In the genomic region with DNA sequence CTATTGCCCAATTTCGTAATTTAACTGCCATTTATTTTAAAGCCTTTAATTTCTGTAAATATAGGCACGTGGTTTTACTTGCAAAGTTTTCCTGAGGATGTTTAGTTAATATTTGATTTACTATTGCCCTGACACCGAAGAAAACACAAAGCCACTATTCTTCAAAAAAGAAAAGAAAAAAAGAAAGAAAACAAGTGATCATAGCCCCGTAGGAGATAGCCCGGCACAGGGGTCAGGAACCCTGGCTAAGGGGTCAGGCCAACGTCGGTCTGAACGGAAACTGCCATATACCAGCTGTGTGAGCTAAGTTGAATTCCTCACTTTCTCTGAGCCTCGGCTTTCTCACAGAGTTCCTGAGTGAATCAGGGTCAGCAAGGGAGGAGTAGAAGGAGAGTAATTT, we compare ENCODE assay signal across 14 cellular contexts. TPM values are rescaled to one million over a fixed set of nuclear protein-coding genes. Genes with fewer than 3 reads are reported as not detected.
DNase-seq lines count a peak whose midpoint lies in the region; ATAC-seq and TF ChIP-seq lines count a peak whose summit lies in the region.
"Had no signal": no experiment of that assay in that cellular context is flagged by ENCODE, and none has a peak within 500 bp of the region (broad histone marks: within the 10 kb centered on the region; RNA-seq: fewer than 3 reads in every experiment).

No MANE protein-coding gene starts in this region.

- H3K4me1 Mint-ChIP-seq in brain (no peaks in the 10 kb centered on the region), progenitor cell of endocrine pancreas (ENCODE audit: low read depth) (peaks cover 6% of the 10 kb centered on the region)
- H3K4me1 Mint-ChIP-seq in activated CD4-positive, alpha-beta T cell treated with anti-CD3 and anti-CD28 coated beads for 36 hours: peaks cover 22% of the 10 kb centered on the region

- CTCF ChIA-PET in activated CD4-positive, alpha-beta T cell treated with anti-CD3 and anti-CD28 coated beads for 36 hours (lab: Charles Lee): interaction anchor here (1.2 to 1.3 kb wide), 3 partner anchors 8 to 142 kb away, joined by 3 to 9 read pairs (median 3); no protein-coding TSS in a partner anchor

- H3K4me3 ChIP-seq in Karpas-422 (ENCODE audit: low read length): no peak overlapping the region
- H3K4me3 ChIP-seq: mucosa of descending colon had no signal

- H3K27me3 ChIP-seq in Karpas-422 (ENCODE audit: low read length): no peaks in the 10 kb centered on the region
- H3K27me3 ChIP-seq: heart right ventricle, upper lobe of right lung had no signal

- H2AFZ ChIP-seq in Karpas-422 (ENCODE audit: low read length): no peak overlapping the region

- H3K9me2 ChIP-seq in Karpas-422 (replicated peaks; ENCODE audit: insufficient read depth, low read length): no peaks in the 10 kb centered on the region

- in situ Hi-C loops in Caki2 (cut with HindIII; ENCODE audit: low pct_unique_long_range_greater_than_20kb, low sequenced_read_pairs): no loop called here

- H3K27ac ChIP-seq in Karpas-422 (ENCODE audit: low read length): no peak overlapping the region

- intact Hi-C loops in activated CD4-positive, alpha-beta T cell treated with anti-CD3 and anti-CD28 coated beads for 36 hours (cut with DNase I, micrococcal nuclease): loop anchor here (5.0 to 10.0 kb wide), 2 partner anchors 68 to 821 kb away; no protein-coding TSS in a partner anchor

- no peaks in the 10 kb centered on the region for H3K9me3 ChIP-seq in Karpas-422 (ENCODE audit: low read length)
- H3K9me3 ChIP-seq: heart right ventricle, mucosa of descending colon, upper lobe of right lung had no signal

- H3K4me1 ChIP-seq in Karpas-422 (ENCODE audit: low read length): peaks cover 16% of the 10 kb centered on the region
- H3K4me1 ChIP-seq: upper lobe of right lung had no signal

- POLR2A ChIA-PET in activated CD4-positive, alpha-beta T cell treated with anti-CD3 and anti-CD28 coated beads for 36 hours (lab: Charles Lee): no interaction called here

- H3K36me3 ChIP-seq in Karpas-422 (ENCODE audit: insufficient read depth, low read length): no peaks in the 10 kb centered on the region
- H3K36me3 ChIP-seq: heart right ventricle, upper lobe of right lung, WERI-Rb-1 had no signal

- TF ChIP-seq CTCF in brain (conservative IDR thresholded peaks at IDR 0.05) (no peak), progenitor cell of endocrine pancreas (IDR thresholded peaks at IDR 0.05; ENCODE audit: unreplicated experiment) (no peak)

- no peaks in the 10 kb centered on the region for H4K20me1 ChIP-seq in Karpas-422 (ENCODE audit: insufficient read depth, low read depth, low read length)

- H3K4me3 Mint-ChIP-seq in brain (peak overlapping the region in 4 of 5 experiments; percentile 28 to 56 (median 31)), progenitor cell of endocrine pancreas (ENCODE audit: low read depth) (peak overlapping the region; percentile 29)
- no peak overlapping the region for H3K4me3 Mint-ChIP-seq in activated CD4-positive, alpha-beta T cell treated with anti-CD3 and anti-CD28 coated beads for 36 hours

- H3K9me3 Mint-ChIP-seq in brain (peaks cover 0 to 9% (median 0%) of the 10 kb centered on the region in 5 experiments), progenitor cell of endocrine pancreas (ENCODE audit: low read depth) (peaks cover 18% of the 10 kb centered on the region)
- no peaks in the 10 kb centered on the region for H3K9me3 Mint-ChIP-seq in activated CD4-positive, alpha-beta T cell treated with anti-CD3 and anti-CD28 coated beads for 36 hours (ENCODE audit: low read depth)
- H3K9me3 Mint-ChIP-seq: activated naive CD4-positive, alpha-beta T cell treated with anti-CD3 and anti-CD28 coated beads for 36 hours; stimulated activated effector memory CD8-positive, alpha-beta T cell treated with anti-CD3 and anti-CD28 coated beads, Interleukin-12 subunit alpha, Interleukin-12 subunit beta, amount 100 ng/mL, for 72 hours had no signal

- H3K79me2 ChIP-seq in Karpas-422 (ENCODE audit: low read length): no peaks in the 10 kb centered on the region

- DNase-seq in Caki2 (ENCODE audit: low read depth) (peak; percentile 60), Karpas-422 (no peak), progenitor cell of endocrine pancreas (ENCODE audit: low spot score, unreplicated experiment) (no peak), NCI-H146 (lab: John Stamatoyannopoulos, UW) (no peak), GF-D8 (lab: John Stamatoyannopoulos, UW) (no peak)
- no peak for DNase-seq in activated CD4-positive, alpha-beta T cell treated with anti-CD3 and anti-CD28 coated beads for 36 hours
- DNase-seq: upper lobe of right lung, WERI-Rb-1 had no signal

- H3K36me3 Mint-ChIP-seq in brain (no peaks in the 10 kb centered on the region), progenitor cell of endocrine pancreas (ENCODE audit: insufficient read depth) (peaks cover 1% of the 10 kb centered on the region)
- no peaks in the 10 kb centered on the region for H3K36me3 Mint-ChIP-seq in activated CD4-positive, alpha-beta T cell treated with anti-CD3 and anti-CD28 coated beads for 36 hours (ENCODE audit: low read depth)
- H3K36me3 Mint-ChIP-seq: stimulated activated effector memory CD8-positive, alpha-beta T cell treated with anti-CD3 and anti-CD28 coated beads, Interleukin-12 subunit alpha, Interleukin-12 subunit beta, amount 100 ng/mL, for 72 hours had no signal

- peak overlapping the region; percentile 75 for H3K4me2 ChIP-seq in Karpas-422 (ENCODE audit: low read depth, low read length, poor library complexity, severe bottlenecking)

- H3K27ac Mint-ChIP-seq in brain (peak overlapping the region in 1 of 5 experiments; percentile 1), progenitor cell of endocrine pancreas (peak overlapping the region; percentile 30)
- no peak overlapping the region for H3K27ac Mint-ChIP-seq in activated CD4-positive, alpha-beta T cell treated with anti-CD3 and anti-CD28 coated beads for 36 hours

- H3K27me3 Mint-ChIP-seq in brain (no peaks in the 10 kb centered on the region), progenitor cell of endocrine pancreas (no peaks in the 10 kb centered on the region)
- no peaks in the 10 kb centered on the region for H3K27me3 Mint-ChIP-seq in activated CD4-positive, alpha-beta T cell treated with anti-CD3 and anti-CD28 coated beads for 36 hours

- no peak overlapping the region for H3K9ac ChIP-seq in Karpas-422 (ENCODE audit: low read length)

- no peak for ATAC-seq in HG03460 (IDR thresholded peaks at IDR 0.05; ENCODE audit: unreplicated experiment)
- no peak for ATAC-seq in activated CD4-positive, alpha-beta T cell treated with anti-CD3 and anti-CD28 coated beads for 36 hours

RNA-seq across cellular contexts. Expression of a gene that starts 17.7 kb away (rescaled TPM):
- total RNA-seq in Caki2 (2014; rRNA removed; shearing (Covaris generic); ENCODE audit: low replicate concordance): 127 and 128 TPM in 2 replicates
- total RNA-seq in Karpas-422 (2014; rRNA removed; shearing (Covaris generic); ENCODE audit: low replicate concordance): 13.7 and 46.1 TPM in 2 replicates
- 141 TPM for polyA plus RNA-seq in brain (ENCODE audit: insufficient read depth, low read depth, low replicate concordance)
- total RNA-seq in progenitor cell of endocrine pancreas: 64.5 and 71.9 TPM in 2 replicates
- total RNA-seq in activated CD4-positive, alpha-beta T cell treated with anti-CD3 and anti-CD28 coated beads for 36 hours: 10 to 100 TPM; 30.4 to 34.5 TPM
